Comparison of ENCODE assay signal across 16 cellular contexts in the genomic region with DNA sequence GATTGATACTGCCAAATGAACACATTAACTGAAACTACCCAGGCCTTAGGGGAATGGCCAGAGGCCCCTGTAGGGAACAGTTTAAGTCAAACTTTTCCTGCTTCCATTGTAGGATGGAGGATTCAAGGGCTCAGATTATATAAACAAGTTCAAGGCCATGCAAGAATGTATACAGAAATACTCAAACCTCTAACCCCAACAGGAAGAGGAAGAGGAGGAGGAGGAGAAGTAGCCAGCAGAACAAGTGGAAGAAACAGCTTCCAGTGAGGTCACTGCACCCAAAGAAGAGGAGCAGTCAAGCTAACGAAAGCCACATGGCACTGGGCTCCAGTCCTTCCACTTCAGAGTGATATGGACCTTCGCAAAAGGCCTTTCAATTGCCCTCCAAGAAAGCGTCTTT.
"Had no signal": no experiment of that assay in that cellular context is flagged by ENCODE, and none has a peak within 500 bp of the region (broad histone marks: within the 10 kb centered on the region; RNA-seq: fewer than 3 reads in every experiment).

No MANE protein-coding gene starts in this region.

- H3K4me1 ChIP-seq: upper lobe of right lung had no signal

- DNase-seq: activated CD4-positive, alpha-beta T cell treated with anti-CD3 and anti-CD28 coated beads for 1 hour; activated CD4-positive, alpha-beta T cell treated with anti-CD3 and anti-CD28 coated beads, Interleukin-2, amount 50 U/mL, for 4 hours; activated naive CD4-positive, alpha-beta T cell treated with anti-CD3 and anti-CD28 coated beads for 36 hours; activated naive CD8-positive, alpha-beta T cell treated with anti-CD3 and anti-CD28 coated beads, Interleukin-2, amount 50 U/mL, for 24 hours; activated T-cell treated with anti-CD3 and anti-CD28 coated beads for 4 hours; aorta; dermis blood vessel endothelial cell; effector memory CD8-positive, alpha-beta T cell; gastrocnemius medialis; left colon; naive B cell; pancreas; upper lobe of right lung had no signal

- H3K27me3 ChIP-seq: gastrocnemius medialis, pancreas, upper lobe of right lung had no signal

- H3K9me3 ChIP-seq: gastrocnemius medialis, pancreas, thoracic aorta, upper lobe of right lung had no signal

- ATAC-seq: activated naive CD8-positive, alpha-beta T cell treated with anti-CD3 and anti-CD28 coated beads, Interleukin-2, amount 50 U/mL, for 24 hours; activated T-helper 17 cell treated with anti-CD3 and anti-CD28 coated beads, Interleukin-2, amount 50 U/mL, for 72 hours; effector memory CD8-positive, alpha-beta T cell; gastrocnemius medialis; left colon; pancreas; stimulated activated effector memory CD8-positive, alpha-beta T cell treated with anti-CD3 and anti-CD28 coated beads, Interleukin-12 subunit alpha, Interleukin-12 subunit beta, amount 100 ng/mL, for 72 hours; upper lobe of right lung had no signal

- H3K4me3 ChIP-seq: gastrocnemius medialis, pancreas, thoracic aorta, upper lobe of right lung had no signal

- H3K36me3 ChIP-seq: gastrocnemius medialis, pancreas, thoracic aorta, upper lobe of right lung had no signal
